Comparison of ENCODE assay signal across 8 cellular contexts in genomic region chr3:128804017-128804816, GRCh38.
DNase-seq lines count a peak whose midpoint lies in the region; ATAC-seq and TF ChIP-seq lines count a peak whose summit lies in the region.

No MANE protein-coding gene starts in this region.

- CTCF ChIA-PET in GM10248 (lab: Yijun Ruan, JAX) = interaction anchor here (0.6 to 1.9 kb wide), 9 partner anchors 9 to 187 kb away, joined by 3 to 16 read pairs (median 4); no protein-coding TSS in a partner anchor

- TF ChIP-seq CTCF in GM10248 (IDR thresholded peaks at IDR 0.05; ENCODE audit: control extremely low read depth, extremely low read depth, low read depth, missing control alignments) = no peak
- no peak for TF ChIP-seq CTCF in fibroblast of villous mesenchyme (IDR thresholded peaks at IDR 0.05; ENCODE audit: insufficient read depth, low read depth, low read length)

- ATAC-seq in GM21737 (IDR thresholded peaks at IDR 0.05; ENCODE audit: unreplicated experiment) = peak; percentile 84

- H3K4me3 ChIP-seq in fibroblast of villous mesenchyme (ENCODE audit: low read depth, low read length) = peak overlapping the region; percentile 38

- POLR2A ChIA-PET in GM10248 (lab: Yijun Ruan, JAX) = interaction anchor here (0.6 kb wide), 1 partner anchor 67 kb away, joined by 5 read pairs; no protein-coding TSS in a partner anchor

- DNase-seq in GM10248 (ENCODE audit: extremely low spot score) (peak; percentile 86), Kasumi-1 (lab: John Stamatoyannopoulos, UW) (peak; percentile 91 to 95), fibroblast of villous mesenchyme (ENCODE audit: low read depth) (peak; percentile 84), T1000 (lab: John Stamatoyannopoulos, UW) (no peak), GM03348 (ENCODE audit: low spot score) (no peak)
- peak; percentile 23 for DNase-seq in activated CD8-positive, alpha-beta memory T cell treated with anti-CD3 and anti-CD28 coated beads, Interleukin-2, amount 50 U/mL, for 1 hour (ENCODE audit: extremely low read depth)
- DNase-seq in stimulated activated CD4-positive, alpha-beta T cell treated with anti-CD3 and anti-CD28 coated beads, Interleukin-12 subunit alpha, Interleukin-12 subunit beta, amount 100 ng/mL, for 48 hours (ENCODE audit: low read depth in 2 of 3, low spot score in 1 of 3) = peak in 2 of 3 donors; percentile 53 to 63

Comparison
In these comparisons a context has a peak if more than half of its experiments do, and no peak if none do; other contexts are left out.
1. DNase-seq: peak in GM10248 (single experiment), Kasumi-1 (2 of 2), activated CD8-positive, alpha-beta memory T cell treated with anti-CD3 and anti-CD28 coated beads, Interleukin-2, amount 50 U/mL, for 1 hour (single experiment), fibroblast of villous mesenchyme (single experiment) and stimulated activated CD4-positive, alpha-beta T cell treated with anti-CD3 and anti-CD28 coated beads, Interleukin-12 subunit alpha, Interleukin-12 subunit beta, amount 100 ng/mL, for 48 hours (2 of 3); none in T1000 (single experiment) and GM03348 (single experiment).